Comparison of ENCODE assay signal across 8 cellular contexts in genomic region chr2:191565647-191566198, GRCh38.
DNase-seq lines count a peak whose midpoint lies in the region; ATAC-seq lines count a peak whose summit lies in the region.

No MANE protein-coding gene starts in this region.

- H3K4me3 Mint-ChIP-seq in activated CD4-positive, alpha-beta T cell treated with anti-CD3 and anti-CD28 coated beads for 36 hours = no peak overlapping the region

- no peaks in the 10 kb centered on the region for H3K9me3 Mint-ChIP-seq in activated CD4-positive, alpha-beta T cell treated with anti-CD3 and anti-CD28 coated beads for 36 hours (ENCODE audit: low read depth)

- POLR2A ChIA-PET in activated CD4-positive, alpha-beta T cell treated with anti-CD3 and anti-CD28 coated beads for 36 hours (lab: Charles Lee) = no interaction called here

- H3K27ac Mint-ChIP-seq in activated CD4-positive, alpha-beta T cell treated with anti-CD3 and anti-CD28 coated beads for 36 hours = no peak overlapping the region

- no peaks in the 10 kb centered on the region for H3K36me3 Mint-ChIP-seq in activated CD4-positive, alpha-beta T cell treated with anti-CD3 and anti-CD28 coated beads for 36 hours (ENCODE audit: low read depth)

- CTCF ChIA-PET in activated CD4-positive, alpha-beta T cell treated with anti-CD3 and anti-CD28 coated beads for 36 hours (lab: Charles Lee) = interaction anchor here (0.6 to 4.9 kb wide), 9 partner anchors 12 to 809 kb away, joined by 3 to 41 read pairs (median 3); no protein-coding TSS in a partner anchor

- intact Hi-C loops in activated CD4-positive, alpha-beta T cell treated with anti-CD3 and anti-CD28 coated beads for 36 hours (cut with DNase I, micrococcal nuclease) = loop anchor here (1.0 kb wide), 2 partner anchors 126 to 597 kb away; no protein-coding TSS in a partner anchor

- DNase-seq in activated CD4-positive, alpha-beta T cell treated with anti-CD3 and anti-CD28 coated beads for 36 hours = no peak
- no peak for DNase-seq in activated CD4-positive, alpha-beta T cell treated with anti-CD3 and anti-CD28 coated beads, Interleukin-2, amount 50 U/mL, for 1 hour
- DNase-seq in SKM-1 treated with dmso at 0.1 percent for 144 hours (lab: John Stamatoyannopoulos, UW; ENCODE audit: unreplicated experiment) (peak; percentile 70), NCI-H510A (lab: John Stamatoyannopoulos, UW) (no peak)
- DNase-seq in stimulated activated naive CD8-positive, alpha-beta T cell treated with anti-CD3 and anti-CD28 coated beads, Interleukin-15, Interleukin-2, amounts not matched to agents 100 U/mL and 50 U/mL, for 24 hours = no peak
- DNase-seq in effector CD4-positive, alpha-beta T cell = no peak
- DNase-seq in stimulated activated naive CD4-positive, alpha-beta T cell treated with Interleukin-2 at 50 U/mL for 16 hours (lab: John Stamatoyannopoulos, UW) = no peak

- peaks cover 19% of the 10 kb centered on the region for H3K27me3 Mint-ChIP-seq in activated CD4-positive, alpha-beta T cell treated with anti-CD3 and anti-CD28 coated beads for 36 hours

- peaks cover 10% of the 10 kb centered on the region for H3K4me1 Mint-ChIP-seq in activated CD4-positive, alpha-beta T cell treated with anti-CD3 and anti-CD28 coated beads for 36 hours

- ATAC-seq in activated CD4-positive, alpha-beta T cell treated with anti-CD3 and anti-CD28 coated beads for 36 hours = peak; percentile 57
- peak; percentile 50 for ATAC-seq in HG03108 (IDR thresholded peaks at IDR 0.05; ENCODE audit: unreplicated experiment)
- ATAC-seq in stimulated activated naive CD8-positive, alpha-beta T cell treated with anti-CD3 and anti-CD28 coated beads, Interleukin-15, Interleukin-2, amounts not matched to agents 100 U/mL and 50 U/mL, for 24 hours = peak; percentile 41
